31 cellular contexts compared by ENCODE assay signal in the genomic region with DNA sequence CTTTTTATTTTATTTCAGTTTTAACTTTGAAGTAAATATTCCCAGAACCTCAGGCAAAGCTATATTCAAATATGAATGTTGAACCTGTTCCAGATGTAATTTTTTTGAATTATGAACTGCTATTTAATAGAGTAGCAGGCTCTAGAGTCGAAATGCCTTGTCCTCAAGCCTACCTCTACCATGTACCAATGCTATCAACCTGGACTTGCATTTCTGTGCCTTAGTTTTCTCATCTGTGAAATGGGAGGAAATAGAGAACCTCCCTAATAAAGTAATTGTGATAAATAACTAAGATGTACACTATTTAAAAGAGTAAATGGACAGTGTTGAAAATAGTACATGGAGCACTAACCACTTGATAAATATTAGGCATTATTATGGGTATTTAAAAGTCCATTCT.
"Had no signal": no experiment of that assay in that cellular context is flagged by ENCODE, and none has a peak within 500 bp of the region (broad histone marks: within the 10 kb centered on the region; RNA-seq: fewer than 3 reads in every experiment).

No MANE protein-coding gene starts in this region.

- H3K36me3 ChIP-seq: ascending aorta, cardiac muscle cell, WERI-Rb-1 had no signal

- H3K27me3 ChIP-seq: ascending aorta, cardiac muscle cell had no signal

- H3K27ac ChIP-seq: ascending aorta, cardiac muscle cell, WERI-Rb-1 had no signal

- H3K4me1 ChIP-seq: ascending aorta had no signal

- DNase-seq: activated CD4-positive, alpha-beta memory T cell treated with anti-CD3 and anti-CD28 coated beads, Interleukin-2, amount 10 ng/mL, durations not matched to agents 7 days and 5 days; activated CD4-positive, alpha-beta T cell treated with anti-CD3 and anti-CD28 coated beads for 1 hour; activated CD4-positive, alpha-beta T cell treated with anti-CD3 and anti-CD28 coated beads for 36 hours; activated CD4-positive, alpha-beta T cell treated with anti-CD3 and anti-CD28 coated beads for 48 hours; activated CD4-positive, alpha-beta T cell treated with anti-CD3 and anti-CD28 coated beads, Interleukin-2, amount 10 ng/mL, durations not matched to agents 7 days and 5 days; activated CD4-positive, alpha-beta T cell treated with anti-CD3 and anti-CD28 coated beads, Interleukin-2, amount 50 U/mL, for 48 hours; activated CD4-positive, CD25-positive, alpha-beta regulatory T cell; activated CD8-positive, alpha-beta memory T cell treated with anti-CD3 and anti-CD28 coated beads for 24 hours; activated CD8-positive, alpha-beta memory T cell treated with anti-CD3 and anti-CD28 coated beads, Interleukin-2, amount 10 ng/mL, durations not matched to agents 7 days and 5 days; activated CD8-positive, alpha-beta memory T cell treated with anti-CD3 and anti-CD28 coated beads, Interleukin-2, amount 50 U/mL, for 48 hours; activated CD8-positive, alpha-beta T cell treated with anti-CD3 and anti-CD28 coated beads, Interleukin-2, amount 10 ng/mL, durations not matched to agents 7 days and 5 days; activated effector memory CD4-positive, alpha-beta T cell treated with Interleukin-2 at 50 U/mL for 16 hours; activated gamma-delta T cell; activated naive CD4-positive, alpha-beta T cell treated with anti-CD3 and anti-CD28 coated beads, Interleukin-2, amount 10 ng/mL, durations not matched to agents 7 days and 5 days; activated naive CD4-positive, alpha-beta T cell treated with Interleukin-2 at 50 U/mL for 16 hours; activated naive CD8-positive, alpha-beta T cell treated with anti-CD3 and anti-CD28 coated beads, Interleukin-2, amount 10 ng/mL, durations not matched to agents 7 days and 5 days; activated naive CD8-positive, alpha-beta T cell treated with anti-CD3 and anti-CD28 coated beads, Interleukin-2, amount 50 U/mL, for 24 hours; activated T-cell treated with anti-CD3 and anti-CD28 coated beads, Interleukin-2, amount 50 U/mL, for 24 hours; activated T-cell treated with anti-CD3 and anti-CD28 coated beads, Interleukin-2, amount 50 U/mL, for 48 hours; amygdala; anterior cingulate cortex; caudate nucleus; cerebellar nuclear complex; T-helper 2 cell; T-helper 9 cell; WERI-Rb-1 had no signal

- ATAC-seq: activated CD4-positive, CD25-positive, alpha-beta regulatory T cell treated with anti-CD3 and anti-CD28 coated beads, Interleukin-2, amount 50 U/mL, for 24 hours; activated CD8-positive, alpha-beta memory T cell treated with anti-CD3 and anti-CD28 coated beads, Interleukin-2, amount 10 ng/mL, durations not matched to agents 7 days and 5 days; activated naive CD8-positive, alpha-beta T cell treated with anti-CD3 and anti-CD28 coated beads, Interleukin-2, amount 50 U/mL, for 24 hours had no signal

- H3K9me3 ChIP-seq: ascending aorta had no signal

- H3K4me3 ChIP-seq: ascending aorta, cardiac muscle cell had no signal

- FAIRE-seq: bronchial epithelial cell, TTC549 had no signal
